20 cellular contexts compared by ENCODE assay signal in genomic region chr6:69086689-69087088, GRCh38.
DNase-seq lines count a peak whose midpoint lies in the region; ATAC-seq, FAIRE-seq and TF ChIP-seq lines count a peak whose summit lies in the region.
"Had no signal": no experiment of that assay in that cellular context is flagged by ENCODE, and none has a peak within 500 bp of the region (broad histone marks: within the 10 kb centered on the region; RNA-seq: fewer than 3 reads in every experiment).

No MANE protein-coding gene starts in this region.

- H3K14ac ChIP-seq in IMR-90 (replicated peaks; ENCODE audit: low read depth, low read length), result no peak overlapping the region
- H3K14ac ChIP-seq in mesenchymal stem cell (ENCODE audit: low read length in 2 of 2), result no peak overlapping the region

- TF ChIP-seq RAD21 in A549 (conservative IDR thresholded peaks at IDR 0.05 in 1 of 2, IDR thresholded peaks at IDR 0.05 in 1 of 2) (no peak), IMR-90 (IDR thresholded peaks at IDR 0.05; ENCODE audit: low read length) (no peak), K562 (CRISPR knock-in tag; conservative IDR thresholded peaks at IDR 0.05 in 1 of 2, IDR thresholded peaks at IDR 0.05 in 1 of 2) (no peak)

- WGBS in A549 (ENCODE audit: missing lambda C conversion rate), result 8% methylated on average over 2 of the region's 2 CpGs
- WGBS in IMR-90 (ENCODE audit: extremely low coverage in 2 of 2, insufficient read length in 1 of 2), 2 experiments, result no CpG with 5 or more reads among the region's 2 CpGs
- WGBS in K562 (ENCODE audit: insufficient coverage, low coverage, missing lambda C conversion rate), result 0% methylated on average over 2 of the region's 2 CpGs
- WGBS in mesenchymal stem cell, result 87% methylated on average over 1 of the region's 2 CpGs

- CTCF ChIA-PET in A549 (lab: Yijun Ruan, JAX), result no interaction called here
- CTCF ChIA-PET in IMR-90 (lab: Yijun Ruan, JAX), result no interaction called here
- CTCF ChIA-PET in K562 (lab: Yijun Ruan, JAX; ENCODE audit: low intra/inter-chr PET ratio), result no interaction called here

- ATAC-seq in A549, result no peak
- ATAC-seq in IMR-90 (ENCODE audit: low read depth), result no peak
- no peak for ATAC-seq in K562

- no peaks in the 10 kb centered on the region for H3K79me2 ChIP-seq in K562 (ENCODE audit: control insufficient read depth, insufficient read depth, low read length)

- no peak overlapping the region for H2AK5ac ChIP-seq in IMR-90 (ENCODE audit: low read depth, low read length)
- H2AK5ac ChIP-seq in mesenchymal stem cell (ENCODE audit: low read length, severe bottlenecking), result no peak overlapping the region

- H3K79me1 ChIP-seq in IMR-90 (ENCODE audit: low read depth in 1 of 2, low read length in 2 of 2) (no peaks in the 10 kb centered on the region), mesenchymal stem cell (replicated peaks; ENCODE audit: low read length, poor library complexity, severe bottlenecking) (no peaks in the 10 kb centered on the region)

- H2AK9ac ChIP-seq in IMR-90 (replicated peaks; ENCODE audit: low read depth, low read length, poor library complexity), result no peak overlapping the region

- no TSS peak for BruUV-seq in IMR-90 (replicated peaks; lab: Mats Ljungman, UMichigan)
- no TSS peak for BruUV-seq in K562 (replicated peaks; lab: Mats Ljungman, UMichigan)

- H4K91ac ChIP-seq in IMR-90 (ENCODE audit: insufficient read depth, low read depth, low read length) (no peak overlapping the region), mesenchymal stem cell (ENCODE audit: low read length) (no peak overlapping the region)

- intact Hi-C loops in IMR-90 (cut with micrococcal nuclease), result no loop called here
- intact Hi-C loops in K562 (cut with micrococcal nuclease), result no loop called here
- intact Hi-C loops in head of caudate nucleus (cut with DNase I), result no loop called here

- H3K9ac ChIP-seq in IMR-90 (ENCODE audit: low read depth, low read length), result no peak overlapping the region
- no peak overlapping the region for H3K9ac ChIP-seq in K562 (ENCODE audit: insufficient read depth in 1 of 2, low read depth in 2 of 2, low read length in 2 of 2)
- H3K9ac ChIP-seq in mesenchymal stem cell (ENCODE audit: low read length), result no peak overlapping the region

- H3K36me3 ChIP-seq in IMR-90 (ENCODE audit: control insufficient read depth, insufficient read depth, low read length) (no peaks in the 10 kb centered on the region), K562 (ENCODE audit: control insufficient read depth, insufficient read depth, low read length) (no peaks in the 10 kb centered on the region), mesenchymal stem cell (ENCODE audit: control insufficient read depth in 1 of 2, insufficient read depth in 2 of 2, low read depth in 1 of 2, low read length in 2 of 2) (no peaks in the 10 kb centered on the region), right atrium auricular region (no peaks in the 10 kb centered on the region)
- H3K36me3 ChIP-seq: HAP-1 had no signal

- H2BK5ac ChIP-seq in IMR-90 (ENCODE audit: low read depth, low read length, poor library complexity, severe bottlenecking), result no peak overlapping the region
- H2BK5ac ChIP-seq in mesenchymal stem cell (ENCODE audit: low read depth, low read length, poor library complexity, severe bottlenecking), result no peak overlapping the region

- H3K4ac ChIP-seq in IMR-90 (ENCODE audit: low read depth, low read length) (no peak overlapping the region), mesenchymal stem cell (ENCODE audit: low read depth in 1 of 2, low read length in 2 of 2) (no peak overlapping the region)

- H3K4me3 ChIP-seq in A549, result no peak overlapping the region
- no peak overlapping the region for H3K4me3 ChIP-seq in IMR-90 (ENCODE audit: insufficient read depth, low read depth, low read length)
- no peak overlapping the region for H3K4me3 ChIP-seq in K562
- no peak overlapping the region for H3K4me3 ChIP-seq in mesenchymal stem cell (ENCODE audit: insufficient read depth in 1 of 2, low read depth in 1 of 2, low read length in 2 of 2)
- no peak overlapping the region for H3K4me3 ChIP-seq in right atrium auricular region
- H3K4me3 ChIP-seq: HAP-1 had no signal

- no peak for FAIRE-seq in A549 (lab: Jason Lieb, UNC)
- FAIRE-seq in K562 (lab: Jason Lieb, UNC), result peak; percentile 70
- no peak for FAIRE-seq in GM12892 (lab: Jason Lieb, UNC)
- FAIRE-seq: A204.1, G401.6, H54 had no signal

- no peak overlapping the region for H2BK12ac ChIP-seq in mesenchymal stem cell (ENCODE audit: low read length in 2 of 2)

- H3K4me1 ChIP-seq in A549 (peaks cover 44% of the 10 kb centered on the region), IMR-90 (ENCODE audit: control insufficient read depth, insufficient read depth, low read length) (no peaks in the 10 kb centered on the region), K562 (replicated peaks in 1 of 2; ENCODE audit: control insufficient read depth in 2 of 2, insufficient read depth in 2 of 2, low read length in 2 of 2) (no peaks in the 10 kb centered on the region), mesenchymal stem cell (ENCODE audit: control insufficient read depth, insufficient read depth, low read depth, low read length) (peaks cover 2% of the 10 kb centered on the region), right atrium auricular region (no peaks in the 10 kb centered on the region)
- H3K4me1 ChIP-seq: HAP-1 had no signal

- in situ Hi-C loops in IMR-90 (cut with MboI; ENCODE audit: low sequenced_read_pairs), result no loop called here
- in situ Hi-C loops in K562 (cut with MboI), result no loop called here

- no peak for DNase-seq in A549 (ENCODE audit: low read depth in 1 of 2, low spot score in 1 of 2)
- DNase-seq in IMR-90, result no peak
- no peak for DNase-seq in K562 (ENCODE audit: extremely low read depth in 1 of 4, low spot score in 3 of 4)
- no peak for DNase-seq in mesenchymal stem cell
- no peak for DNase-seq in head of caudate nucleus
- DNase-seq in right atrium auricular region (ENCODE audit: low spot score), result no peak
- DNase-seq in GM12892 (ENCODE audit: insufficient read length), result no peak
- DNase-seq: ACHN; C1 segment of cervical spinal cord; CD4-positive, alpha-beta memory T cell; COR-L47; DMS153; DND-41; GOT3; HFFc6 had no signal

- TF ChIP-seq EP300 in A549 (IDR thresholded peaks at IDR 0.05) (no peak), K562 (IDR thresholded peaks at IDR 0.05; ENCODE audit: low read length) (no peak)

- no peak overlapping the region for H2BK15ac ChIP-seq in IMR-90 (ENCODE audit: low read depth, low read length)
- no peak overlapping the region for H2BK15ac ChIP-seq in mesenchymal stem cell (ENCODE audit: low read depth, poor library complexity, severe bottlenecking)

- TF ChIP-seq CTCF in A549 (IDR thresholded peaks at IDR 0.05), result no peak
- no peak for TF ChIP-seq CTCF in IMR-90 (conservative IDR thresholded peaks at IDR 0.05; ENCODE audit: low read depth, low read length)
- no peak for TF ChIP-seq CTCF in K562 (IDR thresholded peaks at IDR 0.05 in 2 of 3, conservative IDR thresholded peaks at IDR 0.05 in 1 of 3; ENCODE audit: insufficient read depth in 2 of 3, low read depth in 1 of 3, low read length in 3 of 3)
- TF ChIP-seq CTCF in right atrium auricular region (IDR thresholded peaks at IDR 0.05), result no peak

- no peak overlapping the region for H3K18ac ChIP-seq in IMR-90 (ENCODE audit: low read depth, low read length)
- no peak overlapping the region for H3K18ac ChIP-seq in mesenchymal stem cell (ENCODE audit: low read depth in 1 of 2, low read length in 2 of 2)

- no peak overlapping the region for H3K56ac ChIP-seq in IMR-90 (ENCODE audit: extremely low read depth, insufficient read depth, low read length)

- H4K5ac ChIP-seq in IMR-90 (ENCODE audit: low read depth, low read length), result no peak overlapping the region

- H3K23ac ChIP-seq in IMR-90 (ENCODE audit: low read depth, low read length), result no peak overlapping the region
- H3K23ac ChIP-seq in mesenchymal stem cell (ENCODE audit: low read length in 2 of 2), result no peak overlapping the region

- H2BK120ac ChIP-seq in IMR-90 (ENCODE audit: low read depth, low read length) (no peak overlapping the region), mesenchymal stem cell (ENCODE audit: low read depth, low read length) (no peak overlapping the region)

- H3K9me3 ChIP-seq in A549 (no peaks in the 10 kb centered on the region), IMR-90 (ENCODE audit: control insufficient read depth, insufficient read depth, low read length) (no peaks in the 10 kb centered on the region), K562 (replicated peaks; ENCODE audit: control insufficient read depth, insufficient read depth, low read depth, low read length) (no peaks in the 10 kb centered on the region), mesenchymal stem cell (ENCODE audit: control insufficient read depth, low read length) (no peaks in the 10 kb centered on the region), right atrium auricular region (no peaks in the 10 kb centered on the region)
- H3K9me3 ChIP-seq: HAP-1 had no signal

- POLR2A ChIA-PET in A549 (lab: Yijun Ruan, JAX), result no interaction called here
- POLR2A ChIA-PET in IMR-90 (lab: Charles Lee; ENCODE audit: unreplicated experiment), result no interaction called here
- POLR2A ChIA-PET in K562 (lab: Yijun Ruan, JAX), result interaction anchor here (0.5 kb wide), 1 partner anchor 500 kb away, joined by 5 read pairs; no protein-coding TSS in a partner anchor

- no peak overlapping the region for H2BK20ac ChIP-seq in IMR-90 (ENCODE audit: low read depth, low read length)

- H3K27ac ChIP-seq in A549 (peak overlapping the region; percentile 20 to 66; a peak in 5 of 6 replicates), IMR-90 (ENCODE audit: insufficient read depth, low read length) (no peak overlapping the region), K562 (ENCODE audit: extremely low read depth, low read depth, low read length) (no peak overlapping the region), mesenchymal stem cell (ENCODE audit: low read length, poor library complexity, severe bottlenecking) (peak overlapping the region; percentile 45), right atrium auricular region (no peak overlapping the region)
- H3K27ac ChIP-seq: 22Rv1 had no signal

- no peak overlapping the region for H4K8ac ChIP-seq in IMR-90 (ENCODE audit: low read depth in 2 of 2, low read length in 2 of 2)
- H4K8ac ChIP-seq in mesenchymal stem cell (ENCODE audit: low read length), result no peak overlapping the region

- H3K27me3 ChIP-seq in IMR-90 (ENCODE audit: control insufficient read depth, insufficient read depth, low read length), result no peaks in the 10 kb centered on the region
- no peaks in the 10 kb centered on the region for H3K27me3 ChIP-seq in K562 (ENCODE audit: control insufficient read depth in 2 of 2, insufficient read depth in 2 of 2, low read length in 2 of 2)
- H3K27me3 ChIP-seq in mesenchymal stem cell (ENCODE audit: control insufficient read depth in 1 of 2, insufficient read depth in 1 of 2, low read length in 2 of 2), result no peaks in the 10 kb centered on the region
- no peaks in the 10 kb centered on the region for H3K27me3 ChIP-seq in right atrium auricular region

- H4K20me1 ChIP-seq in IMR-90 (ENCODE audit: insufficient read depth, low read length) (no peaks in the 10 kb centered on the region), K562 (replicated peaks; ENCODE audit: control insufficient read depth, insufficient read depth, low read length) (no peaks in the 10 kb centered on the region)

- TF ChIP-seq POLR2A in A549 (IDR thresholded peaks at IDR 0.05; ENCODE audit: low read length) (no peak), IMR-90 (IDR thresholded peaks at IDR 0.05; ENCODE audit: low read depth, low read length) (no peak), K562 (conservative IDR thresholded peaks at IDR 0.05) (no peak), GM12892 (IDR thresholded peaks at IDR 0.05; ENCODE audit: low read depth, low read length) (no peak)

- dilution Hi-C loops in IMR-90 (cut with HindIII; ENCODE audit: low sequenced_read_pairs, unreplicated experiment), result no loop called here

- H3K4me2 ChIP-seq in A549 (peak overlapping the region; percentile 41), IMR-90 (ENCODE audit: low read depth, low read length) (no peak overlapping the region), K562 (ENCODE audit: insufficient read depth, low read length) (no peak overlapping the region), mesenchymal stem cell (ENCODE audit: low read length, poor library complexity, severe bottlenecking) (no peak overlapping the region)

- H2AFZ ChIP-seq in IMR-90 (replicated peaks; ENCODE audit: low read length, poor library complexity), result no peak overlapping the region
- no peak overlapping the region for H2AFZ ChIP-seq in K562 (ENCODE audit: low read depth, low read length)
- no peak overlapping the region for H2AFZ ChIP-seq in mesenchymal stem cell (ENCODE audit: low read depth, low read length)

- H3K9me1 ChIP-seq in IMR-90 (ENCODE audit: insufficient read depth, low read length), result no peaks in the 10 kb centered on the region
- H3K9me1 ChIP-seq in K562 (ENCODE audit: control insufficient read depth, insufficient read depth, low read length), result no peaks in the 10 kb centered on the region

Comparison
In these comparisons a context has a peak if more than half of its experiments do, and no peak if none do; other contexts are left out.
1. H3K27ac ChIP-seq: peak in A549 (2 of 2) and mesenchymal stem cell (single experiment); none in IMR-90 (single experiment), K562 (single experiment) and right atrium auricular region (0 of 2).
2. Of the 35 proteins assayed by ChIP-seq in both K562 and A549: peak only in K562: none; only in A549: none; in both: MAFK; in neither: 34.